In the genomic region with DNA sequence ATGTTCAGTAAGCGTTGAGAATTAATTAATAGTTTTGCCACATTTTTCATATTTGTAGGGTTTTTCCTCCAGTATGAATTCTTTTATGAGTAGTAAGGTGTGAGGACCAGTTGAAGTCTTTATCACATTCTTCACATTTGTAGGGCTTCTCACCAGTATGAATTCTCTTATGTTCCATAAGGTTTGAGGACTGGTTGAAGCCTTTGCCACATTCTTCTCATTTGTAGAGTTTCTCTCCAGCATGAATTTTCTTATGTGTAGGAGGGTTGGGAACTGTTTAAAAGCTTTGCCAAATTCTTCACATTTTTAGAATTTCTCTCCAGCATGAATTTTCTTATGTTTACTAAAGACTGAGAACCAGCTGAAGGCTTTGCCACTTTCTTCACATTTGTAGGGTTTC, we compare ENCODE assay signal across 2 cellular contexts.
TF ChIP-seq lines count a peak whose summit lies in the region.

No MANE protein-coding gene starts in this region.

TF ChIP-seq in HCT116, 20 proteins besides CTCF, POLR2A, EP300 and RAD21:
- TF ChIP-seq SP1 (IDR thresholded peaks at IDR 0.05; ENCODE audit: low read depth) (no peak), ZNF274 (IDR thresholded peaks at IDR 0.05; ENCODE audit: low read depth, low read length) (peak; percentile 40; the same call in 1 of the 2 replicates)

TF ChIP-seq in K562, 482 proteins besides CTCF, POLR2A, EP300 and RAD21:
- TF ChIP-seq ZNF274 (IDR thresholded peaks at IDR 0.05; ENCODE audit: borderline replicate concordance, low read depth, low read length) (peak; percentile 77), KHSRP (IDR thresholded peaks at IDR 0.05) (no peak)
